Comparison of ENCODE assay signal across 14 cellular contexts in the genomic region with DNA sequence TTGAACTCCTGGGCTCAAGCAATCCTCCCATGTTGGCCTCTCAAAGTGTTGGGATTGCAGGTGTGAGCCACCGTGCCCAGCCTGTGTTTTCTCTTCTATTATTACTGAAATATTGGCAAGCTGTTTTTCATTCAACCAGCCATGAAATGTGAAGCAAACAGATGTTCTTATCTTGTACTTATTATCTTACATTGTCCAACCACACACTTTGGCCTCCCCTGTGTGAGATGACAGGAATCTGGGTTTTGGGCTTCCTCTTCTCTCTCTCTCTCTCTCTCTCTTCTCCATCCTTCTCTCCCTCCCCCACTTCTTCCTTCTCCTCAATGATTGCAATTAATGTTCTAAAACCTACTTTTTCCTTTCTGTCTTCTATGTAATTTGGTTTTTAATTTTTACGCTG. TPM values are rescaled to one million over a fixed set of nuclear protein-coding genes. Genes with fewer than 3 reads are reported as not detected.
DNase-seq lines count a peak whose midpoint lies in the region; ATAC-seq and TF ChIP-seq lines count a peak whose summit lies in the region.
"Had no signal": no experiment of that assay in that cellular context is flagged by ENCODE, and none has a peak within 500 bp of the region (broad histone marks: within the 10 kb centered on the region; RNA-seq: fewer than 3 reads in every experiment).

No MANE protein-coding gene starts in this region.

- peak overlapping the region; percentile 59 for H3K4me2 ChIP-seq in Loucy (ENCODE audit: low read depth, low read length, poor library complexity, severe bottlenecking)

- TF ChIP-seq CTCF in Loucy (conservative IDR thresholded peaks at IDR 0.05; ENCODE audit: low read length) = no peak
- no peak for TF ChIP-seq CTCF in osteocyte (IDR thresholded peaks at IDR 0.05)

- no peaks in the 10 kb centered on the region for H3K79me2 ChIP-seq in Loucy (ENCODE audit: insufficient read depth, low read length)

- H3K4me3 Mint-ChIP-seq in osteocyte (ENCODE audit: unreplicated experiment) = no peak overlapping the region
- H3K4me3 Mint-ChIP-seq: WTC11 had no signal

- peaks cover 2% of the 10 kb centered on the region for H3K36me3 Mint-ChIP-seq in osteocyte (ENCODE audit: unreplicated experiment)
- H3K36me3 Mint-ChIP-seq: WTC11 had no signal

- no peaks in the 10 kb centered on the region for H3K27me3 Mint-ChIP-seq in osteocyte (ENCODE audit: unreplicated experiment)

- peaks cover 74% of the 10 kb centered on the region for H3K4me1 Mint-ChIP-seq in osteocyte (ENCODE audit: unreplicated experiment)
- H3K4me1 Mint-ChIP-seq: WTC11 had no signal

- no peaks in the 10 kb centered on the region; the same call in 1 of the 2 replicates for H3F3A ChIP-seq in Loucy (ENCODE audit: low read depth)

- H3K9me3 ChIP-seq in Loucy (ENCODE audit: insufficient read depth, low read depth, low read length) = no peaks in the 10 kb centered on the region
- H3K9me3 ChIP-seq: heart left ventricle, prostate gland had no signal

- peak overlapping the region; percentile 61 for H3K27ac Mint-ChIP-seq in osteocyte (ENCODE audit: unreplicated experiment)
- H3K27ac Mint-ChIP-seq: WTC11 had no signal

- peak; percentile 83 for DNase-seq in CMK (ENCODE audit: low read depth)
- DNase-seq in amniotic epithelial cell (ENCODE audit: low read depth) = peak; percentile 46
- DNase-seq in osteocyte (ENCODE audit: extremely low spot score, unreplicated experiment) = no peak
- no peak for DNase-seq in left colon
- DNase-seq in NCI-H2029 treated with DMSO at 0.1 percent for 48 hours (lab: John Stamatoyannopoulos, UW) = no peak
- DNase-seq: activated CD8-positive, alpha-beta memory T cell treated with anti-CD3 and anti-CD28 coated beads, Interleukin-2, amount 50 U/mL, for 4 hours; C1 segment of cervical spinal cord; cerebellar nuclear complex; EL had no signal

- no peak overlapping the region for H3K4me3 ChIP-seq in Loucy (ENCODE audit: low read length, poor library complexity, severe bottlenecking)
- H3K4me3 ChIP-seq: heart left ventricle, prostate gland had no signal

- no peaks in the 10 kb centered on the region for H3K36me3 ChIP-seq in Loucy (ENCODE audit: insufficient read depth, low read length)
- H3K36me3 ChIP-seq: heart left ventricle, prostate gland had no signal

- no peak overlapping the region for H2AFZ ChIP-seq in Loucy (ENCODE audit: low read length)

- peaks cover 18% of the 10 kb centered on the region for H3K4me1 ChIP-seq in Loucy (ENCODE audit: insufficient read depth, low read length, poor library complexity, severe bottlenecking)
- H3K4me1 ChIP-seq: prostate gland had no signal

- H3K27me3 ChIP-seq in Loucy (ENCODE audit: insufficient read depth, low read length, poor library complexity, severe bottlenecking) = no peaks in the 10 kb centered on the region
- H3K27me3 ChIP-seq: heart left ventricle had no signal

- intact Hi-C loops in left colon (cut with DNase I, micrococcal nuclease) = no loop called here

- no peaks in the 10 kb centered on the region for H4K20me1 ChIP-seq in Loucy (ENCODE audit: insufficient read depth, low read length, poor library complexity, severe bottlenecking)

- ATAC-seq in left colon (no peak), GM19324 (IDR thresholded peaks at IDR 0.05; ENCODE audit: low FRiP score, unreplicated experiment) (no peak)
- ATAC-seq: heart left ventricle, WTC11 had no signal

- H3K9ac ChIP-seq in Loucy (ENCODE audit: low read depth, low read length, poor library complexity, severe bottlenecking) = no peak overlapping the region

- H3K9me2 ChIP-seq in Loucy (replicated peaks; ENCODE audit: low read depth, low read length) = no peaks in the 10 kb centered on the region

- H3K9me3 Mint-ChIP-seq in osteocyte (ENCODE audit: unreplicated experiment) = peaks cover 3% of the 10 kb centered on the region
- H3K9me3 Mint-ChIP-seq: WTC11 had no signal

RNA-seq across cellular contexts. Expression of a gene that starts 33.1 kb away (rescaled TPM):
- total RNA-seq in osteocyte (87.9 and 93.4 TPM in 2 replicates), left colon (10 to 100 TPM in 1 of 2 donors, 1 to 10 TPM in 1; 1.8 to 24.8 TPM)

Comparison
In these comparisons a context has a peak if more than half of its experiments do, and no peak if none do; other contexts are left out.
1. DNase-seq: peak in CMK (single experiment) and amniotic epithelial cell (single experiment); none in osteocyte (single experiment), left colon (0 of 2) and NCI-H2029 treated with DMSO at 0.1 percent for 48 hours (single experiment).